1 cellular context compared by ENCODE assay signal in the genomic region with DNA sequence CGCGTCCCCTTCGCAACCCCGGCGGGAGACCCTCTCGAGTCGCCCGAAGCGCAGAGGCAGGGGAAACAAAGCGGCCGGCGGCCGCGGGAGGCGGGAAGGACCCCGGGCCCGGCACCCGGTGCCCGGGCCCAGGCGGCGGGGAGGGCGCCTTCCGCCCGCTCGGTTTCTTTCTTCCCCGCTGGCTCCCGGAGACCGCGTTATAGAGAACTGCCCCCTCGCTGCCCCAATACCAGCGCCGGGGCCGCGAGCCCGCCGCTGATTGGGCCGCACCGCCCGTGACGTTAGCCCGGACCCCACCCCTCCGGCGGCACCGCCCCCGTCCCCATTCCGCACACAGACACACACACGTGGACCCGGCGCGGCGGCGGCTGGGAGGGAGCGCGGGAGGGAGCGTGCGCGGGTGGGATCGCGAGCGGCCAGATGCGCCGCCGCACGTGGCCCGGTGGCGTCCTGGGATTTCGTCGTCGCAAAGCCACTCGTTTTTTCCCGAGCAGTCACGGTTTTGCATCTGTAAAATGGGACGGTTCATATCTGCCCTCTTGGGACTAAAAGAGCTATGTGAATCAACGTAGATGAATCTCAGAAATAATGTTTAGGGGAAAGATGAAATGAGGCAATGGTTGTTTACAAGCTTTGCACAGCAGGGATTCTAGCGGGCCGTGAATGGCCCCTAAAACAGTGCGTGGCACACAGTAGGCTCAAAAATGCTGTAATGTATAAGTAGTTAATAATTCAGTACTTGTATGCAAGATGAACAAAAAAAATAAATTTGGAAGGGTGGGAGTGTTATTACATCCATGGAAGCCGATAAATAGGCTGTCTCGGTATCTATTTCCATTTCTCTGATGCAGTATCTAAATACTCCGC.
TF ChIP-seq lines count a peak whose summit lies in the region.

TSS of gene EPOP (minus strand) at position 209 of the 867 bp plus-strand sequence. CDS start 462 bp downstream, outside the sequence.

TF ChIP-seq in neural cell, 6 proteins besides CTCF, POLR2A, EP300 and RAD21 (continued from another document):
- no peak for TF ChIP-seq REST (IDR thresholded peaks at IDR 0.05; ENCODE audit: borderline replicate concordance)
- peak; percentile 59 for TF ChIP-seq TAF1 (IDR thresholded peaks at IDR 0.05; ENCODE audit: low read depth)
- peak; percentile 96 for TF ChIP-seq MXI1 (conservative IDR thresholded peaks at IDR 0.05; ENCODE audit: poor library complexity, severe bottlenecking)
